In genomic region chr1:84750110-84750509, GRCh38 we compare ENCODE assay signal across 9 cellular contexts.
"Had no signal": no experiment of that assay in that cellular context is flagged by ENCODE, and none has a peak within 500 bp of the region (broad histone marks: within the 10 kb centered on the region; RNA-seq: fewer than 3 reads in every experiment).

No MANE protein-coding gene starts in this region.

- DNase-seq: activated CD4-positive, alpha-beta T cell treated with anti-CD3 and anti-CD28 coated beads, Interleukin-2, amount 50 U/mL, for 1 hour; activated CD8-positive, alpha-beta memory T cell treated with anti-CD3 and anti-CD28 coated beads for 24 hours; activated gamma-delta T cell treated with Interleukin-2 at 50 U/mL for 16 hours; activated naive CD8-positive, alpha-beta T cell treated with anti-CD3 and anti-CD28 coated beads for 36 hours; kidney glomerular epithelial cell; occipital lobe; stimulated activated CD4-positive, alpha-beta T cell treated with anti-CD3 and anti-CD28 coated beads, Interleukin-1b, Interleukin-23, amount 100 ng/mL, for 48 hours; T1000 had no signal

- ATAC-seq: sciatic nerve had no signal
